In genomic region chr19:35261356-35262100, GRCh38 we compare ENCODE assay signal across 2 cellular contexts.
A peak's percentile ranks its signal among the peaks of the same experiment; 100 is the strongest.
TF ChIP-seq lines count a peak whose summit lies in the region.

No MANE protein-coding gene starts in this region.

TF ChIP-seq in HEK293, 187 proteins besides CTCF, POLR2A, EP300 and RAD21:
- TF ChIP-seq GLI2 (tag by site-specific recombination; IDR thresholded peaks at IDR 0.05; ENCODE audit: borderline replicate concordance, low read depth), result no peak
- peak; percentile 82 for TF ChIP-seq EGR2 (tag by site-specific recombination; IDR thresholded peaks at IDR 0.05; ENCODE audit: low read depth)
- no peak for TF ChIP-seq SCRT2 (tag by site-specific recombination; IDR thresholded peaks at IDR 0.05)
- TF ChIP-seq ZNF707 (tag by site-specific recombination; IDR thresholded peaks at IDR 0.05), result no peak
- TF ChIP-seq ZBTB10 (tag by site-specific recombination; IDR thresholded peaks at IDR 0.05), result no peak
- peak; percentile 29; the same call in 1 of the 2 replicates for TF ChIP-seq ZBTB8A (tag by site-specific recombination; IDR thresholded peaks at IDR 0.05)
- no peak for TF ChIP-seq ZNF391 (tag by site-specific recombination; IDR thresholded peaks at IDR 0.05; ENCODE audit: borderline replicate concordance, low read depth)
- no peak for TF ChIP-seq ZNF423 (tag by site-specific recombination; IDR thresholded peaks at IDR 0.05)
- peak; percentile 73 for TF ChIP-seq ZFHX2 (tag by site-specific recombination; conservative IDR thresholded peaks at IDR 0.05)
- no peak for TF ChIP-seq KLF7 (tag by site-specific recombination; IDR thresholded peaks at IDR 0.05; ENCODE audit: borderline replicate concordance)
- TF ChIP-seq ZNF341 (tag by site-specific recombination; IDR thresholded peaks at IDR 0.05; ENCODE audit: low read depth), result no peak
- TF ChIP-seq ZBTB6 (tag by site-specific recombination; IDR thresholded peaks at IDR 0.05), result no peak
- 0 out of 2 replicates have a peak, but pooled peaks have one; percentile 44 for TF ChIP-seq ZFP69B (tag by site-specific recombination; IDR thresholded peaks at IDR 0.05)
- no peak for TF ChIP-seq TCF7L2 (IDR thresholded peaks at IDR 0.05; ENCODE audit: borderline replicate concordance, low read depth, low read length)
- peak; percentile 88 for TF ChIP-seq ZNF600 (tag by site-specific recombination; IDR thresholded peaks at IDR 0.05)
- TF ChIP-seq ZNF292 (tag by site-specific recombination; IDR thresholded peaks at IDR 0.05; ENCODE audit: borderline replicate concordance, low read depth), result no peak

TF ChIP-seq in K562, 482 proteins besides CTCF, POLR2A, EP300 and RAD21:
- TF ChIP-seq E2F3 (CRISPR knock-in tag; IDR thresholded peaks at IDR 0.05) (no peak), POLR2AphosphoS2 (IDR thresholded peaks at IDR 0.05; ENCODE audit: low read length) (peak; percentile 23; the same call in 1 of the 2 replicates)
